13 cellular contexts compared by ENCODE assay signal in the genomic region with DNA sequence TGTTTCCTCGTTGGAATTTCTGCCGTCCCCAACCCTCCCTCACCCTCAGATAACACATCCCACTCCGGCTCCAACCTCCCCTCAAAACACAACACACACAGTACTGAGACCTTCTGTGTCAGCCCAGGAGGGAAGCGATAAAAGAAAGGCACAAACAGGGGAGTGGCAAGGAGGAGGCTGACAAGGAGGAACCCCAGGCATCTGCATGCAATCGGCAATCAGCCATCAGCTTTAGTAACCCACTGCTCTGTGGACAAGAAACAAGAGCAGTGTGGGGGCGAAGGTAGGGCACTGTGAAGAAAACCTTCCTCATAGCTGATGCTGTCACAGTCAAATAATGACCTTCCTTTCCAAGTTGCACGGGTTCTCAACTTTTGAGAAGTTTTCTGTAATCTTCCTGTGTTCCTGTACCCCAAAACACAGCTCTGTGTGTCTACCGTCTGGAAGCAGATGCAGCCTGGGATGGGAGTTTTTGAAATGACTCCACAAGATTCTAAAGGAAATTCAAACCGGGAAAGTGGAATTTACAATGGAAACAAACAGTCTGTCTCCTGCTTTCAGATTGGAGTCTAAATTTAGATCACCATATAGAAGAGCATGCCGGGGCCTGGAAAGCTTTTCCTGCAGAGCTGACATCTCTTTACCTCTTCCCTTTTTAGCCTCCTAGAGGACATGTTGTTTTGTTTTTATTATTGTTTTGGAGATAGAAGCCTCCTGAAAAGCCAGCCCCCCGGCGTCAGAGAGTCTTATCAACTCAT. TPM values are rescaled to one million over a fixed set of nuclear protein-coding genes. Genes with fewer than 3 reads are reported as not detected.
A peak's percentile ranks its signal among the peaks of the same experiment; 100 is the strongest.
DNase-seq lines count a peak whose midpoint lies in the region; ATAC-seq, FAIRE-seq and TF ChIP-seq lines count a peak whose summit lies in the region.
"Had no signal": no experiment of that assay in that cellular context is flagged by ENCODE, and none has a peak within 500 bp of the region (broad histone marks: within the 10 kb centered on the region; RNA-seq: fewer than 3 reads in every experiment).

No MANE protein-coding gene starts in this region.

- peak overlapping the region; percentile 62 for H3K27ac Mint-ChIP-seq in dendritic cell treated with granulocyte-macrophage colony-stimulating factor and Interleukin-4, amounts not matched to agents 40 ng/mL and 50 ng/mL, for 4 days
- H3K27ac Mint-ChIP-seq in activated CD4-positive, alpha-beta T cell treated with anti-CD3 and anti-CD28 coated beads, Interleukin-2, amount 10 ng/mL, durations not matched to agents 7 days and 5 days: no peak overlapping the region
- H3K27ac Mint-ChIP-seq: activated CD8-positive, alpha-beta T cell treated with anti-CD3 and anti-CD28 coated beads for 36 hours; activated naive CD8-positive, alpha-beta T cell treated with anti-CD3 and anti-CD28 coated beads, Interleukin-2, amount 10 ng/mL, durations not matched to agents 7 days and 5 days had no signal

- in situ Hi-C loops in gastrocnemius medialis (cut with MboI; ENCODE audit: low sequenced_read_pairs in 4 of 4): no loop called here

- no peaks in the 10 kb centered on the region for H3K79me2 ChIP-seq in OCI-LY7 (ENCODE audit: insufficient read depth, low read depth, low read length)

- H3K36me3 ChIP-seq in OCI-LY7 (ENCODE audit: insufficient read depth, low read length): no peaks in the 10 kb centered on the region
- no peaks in the 10 kb centered on the region for H3K36me3 ChIP-seq in lower lobe of right lung
- no peaks in the 10 kb centered on the region for H3K36me3 ChIP-seq in thoracic aorta
- no peaks in the 10 kb centered on the region for H3K36me3 ChIP-seq in gastrocnemius medialis

- H3K9me2 ChIP-seq in OCI-LY7 (ENCODE audit: insufficient read depth, low read length): no peaks in the 10 kb centered on the region

- H3K4me1 ChIP-seq in OCI-LY7 (ENCODE audit: insufficient read depth, low read length, poor library complexity, severe bottlenecking) (no peaks in the 10 kb centered on the region), lower lobe of right lung (peaks cover 10% of the 10 kb centered on the region), thoracic aorta (ENCODE audit: control insufficient read depth in 1 of 2, low read depth in 2 of 2) (peaks cover 6 to 9% of the 10 kb centered on the region in 2 donors), gastrocnemius medialis (no peaks in the 10 kb centered on the region)

- H3K36me3 Mint-ChIP-seq in dendritic cell treated with granulocyte-macrophage colony-stimulating factor and Interleukin-4, amounts not matched to agents 40 ng/mL and 50 ng/mL, for 4 days (ENCODE audit: low read depth): no peaks in the 10 kb centered on the region
- H3K36me3 Mint-ChIP-seq in activated CD4-positive, alpha-beta T cell treated with anti-CD3 and anti-CD28 coated beads, Interleukin-2, amount 10 ng/mL, durations not matched to agents 7 days and 5 days (ENCODE audit: low read depth): no peaks in the 10 kb centered on the region
- H3K36me3 Mint-ChIP-seq: activated naive CD8-positive, alpha-beta T cell treated with anti-CD3 and anti-CD28 coated beads, Interleukin-2, amount 10 ng/mL, durations not matched to agents 7 days and 5 days had no signal

- ATAC-seq in lower lobe of right lung (peak in 1 of 2 donors; percentile 40), thoracic aorta (ENCODE audit: insufficient number of reproducible peaks, low FRiP score, low read depth) (no peak), gastrocnemius medialis (no peak)
- ATAC-seq: activated CD8-positive, alpha-beta T cell treated with anti-CD3 and anti-CD28 coated beads for 36 hours had no signal

- H4K20me1 ChIP-seq in OCI-LY7 (ENCODE audit: insufficient read depth, low read length): no peaks in the 10 kb centered on the region

- no peak for FAIRE-seq in H54 (lab: Jason Lieb, UNC)
- FAIRE-seq: GM12891 had no signal

- H3K27ac ChIP-seq in OCI-LY7 (ENCODE audit: low read depth, low read length, poor library complexity, severe bottlenecking) (no peak overlapping the region), lower lobe of right lung (peak overlapping the region; percentile 15), thoracic aorta (no peak overlapping the region), gastrocnemius medialis (no peak overlapping the region)

- peaks cover 12% of the 10 kb centered on the region for H3K4me1 Mint-ChIP-seq in dendritic cell treated with granulocyte-macrophage colony-stimulating factor and Interleukin-4, amounts not matched to agents 40 ng/mL and 50 ng/mL, for 4 days (ENCODE audit: low read depth)
- peaks cover 2% of the 10 kb centered on the region for H3K4me1 Mint-ChIP-seq in activated CD4-positive, alpha-beta T cell treated with anti-CD3 and anti-CD28 coated beads, Interleukin-2, amount 10 ng/mL, durations not matched to agents 7 days and 5 days
- H3K4me1 Mint-ChIP-seq: activated naive CD8-positive, alpha-beta T cell treated with anti-CD3 and anti-CD28 coated beads, Interleukin-2, amount 10 ng/mL, durations not matched to agents 7 days and 5 days had no signal

- intact Hi-C loops in OCI-LY7 (cut with micrococcal nuclease; ENCODE audit: unreplicated experiment): no loop called here
- intact Hi-C loops in dendritic cell treated with granulocyte-macrophage colony-stimulating factor and Interleukin-4, amounts not matched to agents 40 ng/mL and 50 ng/mL, for 4 days (cut with micrococcal nuclease): no loop called here
- intact Hi-C loops in lower lobe of right lung (cut with DNase I): no loop called here
- intact Hi-C loops in gastrocnemius medialis (cut with DNase I; ENCODE audit: low total_unique reads): no loop called here

- H3K4me2 ChIP-seq in OCI-LY7 (ENCODE audit: low read length): no peak overlapping the region

- BruUV-seq in OCI-LY7 (replicated peaks; lab: Mats Ljungman, UMichigan): no TSS peak

- DNase-seq in OCI-LY7 (ENCODE audit: low spot score) (no peak), lower lobe of right lung (no peak), thoracic aorta (ENCODE audit: low spot score) (no peak), H54 (ENCODE audit: insufficient read length, low spot score) (no peak), gastrocnemius medialis (no peak), RKO (ENCODE audit: low spot score) (no peak)
- no peak for DNase-seq in activated CD4-positive, alpha-beta T cell treated with anti-CD3 and anti-CD28 coated beads, Interleukin-2, amount 10 ng/mL, durations not matched to agents 7 days and 5 days
- DNase-seq: activated CD8-positive, alpha-beta T cell treated with anti-CD3 and anti-CD28 coated beads for 36 hours; activated naive CD8-positive, alpha-beta T cell treated with anti-CD3 and anti-CD28 coated beads, Interleukin-2, amount 10 ng/mL, durations not matched to agents 7 days and 5 days; DMS 273 treated with DMSO at 0.1 percent for 48 hours; NCI-H446 treated with DMSO at 0.1 percent for 48 hours had no signal

- no peaks in the 10 kb centered on the region for H3K27me3 Mint-ChIP-seq in dendritic cell treated with granulocyte-macrophage colony-stimulating factor and Interleukin-4, amounts not matched to agents 40 ng/mL and 50 ng/mL, for 4 days
- no peaks in the 10 kb centered on the region for H3K27me3 Mint-ChIP-seq in activated CD4-positive, alpha-beta T cell treated with anti-CD3 and anti-CD28 coated beads, Interleukin-2, amount 10 ng/mL, durations not matched to agents 7 days and 5 days
- H3K27me3 Mint-ChIP-seq: activated CD8-positive, alpha-beta T cell treated with anti-CD3 and anti-CD28 coated beads for 36 hours; activated naive CD8-positive, alpha-beta T cell treated with anti-CD3 and anti-CD28 coated beads, Interleukin-2, amount 10 ng/mL, durations not matched to agents 7 days and 5 days had no signal

- H2AFZ ChIP-seq in OCI-LY7 (ENCODE audit: low read length): peak overlapping the region; percentile 63; the same call in 1 of the 2 replicates

- no peaks in the 10 kb centered on the region for H3K9me3 ChIP-seq in OCI-LY7 (ENCODE audit: low read length)
- no peaks in the 10 kb centered on the region for H3K9me3 ChIP-seq in lower lobe of right lung
- no peaks in the 10 kb centered on the region for H3K9me3 ChIP-seq in thoracic aorta
- H3K9me3 ChIP-seq in gastrocnemius medialis: no peaks in the 10 kb centered on the region

- POLR2A ChIA-PET in OCI-LY7 (lab: Charles Lee): interaction anchor here (1.0 kb wide), 1 partner anchor 15 kb away, joined by 3 read pairs; no protein-coding TSS in a partner anchor
- POLR2A ChIA-PET in activated CD4-positive, alpha-beta T cell treated with anti-CD3 and anti-CD28 coated beads, Interleukin-2, amount 10 ng/mL, durations not matched to agents 7 days and 5 days (lab: Charles Lee): interaction anchor here (0.7 kb wide), 1 partner anchor 9 kb away, joined by 3 read pairs; no protein-coding TSS in a partner anchor

- CTCF ChIA-PET in OCI-LY7 (lab: Charles Lee; ENCODE audit: unreplicated experiment): no interaction called here
- CTCF ChIA-PET in activated CD4-positive, alpha-beta T cell treated with anti-CD3 and anti-CD28 coated beads, Interleukin-2, amount 10 ng/mL, durations not matched to agents 7 days and 5 days (lab: Charles Lee): interaction anchor here (1.0 kb wide), 1 partner anchor 14 kb away, joined by 3 read pairs; no protein-coding TSS in a partner anchor

- TF ChIP-seq CTCF in OCI-LY7 (conservative IDR thresholded peaks at IDR 0.05; ENCODE audit: low read length): no peak
- no peak for TF ChIP-seq CTCF in lower lobe of right lung (IDR thresholded peaks at IDR 0.05)
- TF ChIP-seq CTCF in thoracic aorta (IDR thresholded peaks at IDR 0.05): no peak
- TF ChIP-seq CTCF in gastrocnemius medialis (IDR thresholded peaks at IDR 0.05 in 4 of 5, conservative IDR thresholded peaks at IDR 0.05 in 1 of 5): no peak

- H3K9me3 Mint-ChIP-seq in dendritic cell treated with granulocyte-macrophage colony-stimulating factor and Interleukin-4, amounts not matched to agents 40 ng/mL and 50 ng/mL, for 4 days: no peaks in the 10 kb centered on the region
- H3K9me3 Mint-ChIP-seq in activated CD4-positive, alpha-beta T cell treated with anti-CD3 and anti-CD28 coated beads, Interleukin-2, amount 10 ng/mL, durations not matched to agents 7 days and 5 days: no peaks in the 10 kb centered on the region
- H3K9me3 Mint-ChIP-seq: activated CD8-positive, alpha-beta T cell treated with anti-CD3 and anti-CD28 coated beads for 36 hours; activated naive CD8-positive, alpha-beta T cell treated with anti-CD3 and anti-CD28 coated beads, Interleukin-2, amount 10 ng/mL, durations not matched to agents 7 days and 5 days had no signal

- H3K4me3 ChIP-seq in OCI-LY7 (ENCODE audit: low read depth, low read length, poor library complexity, severe bottlenecking) (no peak overlapping the region), lower lobe of right lung (no peak overlapping the region), thoracic aorta (peak overlapping the region; percentile 11), gastrocnemius medialis (no peak overlapping the region)

- H3K27me3 ChIP-seq in lower lobe of right lung (ENCODE audit: low read depth) (no peaks in the 10 kb centered on the region), thoracic aorta (replicated peaks; ENCODE audit: insufficient read depth) (no peaks in the 10 kb centered on the region), gastrocnemius medialis (no peaks in the 10 kb centered on the region)

- H3K4me3 Mint-ChIP-seq in dendritic cell treated with granulocyte-macrophage colony-stimulating factor and Interleukin-4, amounts not matched to agents 40 ng/mL and 50 ng/mL, for 4 days: no peak overlapping the region
- no peak overlapping the region for H3K4me3 Mint-ChIP-seq in activated CD4-positive, alpha-beta T cell treated with anti-CD3 and anti-CD28 coated beads, Interleukin-2, amount 10 ng/mL, durations not matched to agents 7 days and 5 days
- H3K4me3 Mint-ChIP-seq: activated CD8-positive, alpha-beta T cell treated with anti-CD3 and anti-CD28 coated beads for 36 hours; activated naive CD8-positive, alpha-beta T cell treated with anti-CD3 and anti-CD28 coated beads, Interleukin-2, amount 10 ng/mL, durations not matched to agents 7 days and 5 days had no signal

- TF ChIP-seq POLR2A in H54 (IDR thresholded peaks at IDR 0.05; ENCODE audit: low read depth, low read length): no peak
- no peak for TF ChIP-seq POLR2A in gastrocnemius medialis (IDR thresholded peaks at IDR 0.05)

RNA-seq across cellular contexts. Expression of a gene that starts 16.4 kb away (rescaled TPM):
- 18.7 and 20.1 TPM in 2 replicates for total RNA-seq in OCI-LY7 (2014; rRNA removed; shearing (Covaris generic))
- total RNA-seq in OCI-LY7 (2022) (16.9 and 18.9 TPM in 2 replicates), lower lobe of right lung (51.1 TPM), thoracic aorta (10 to 100 TPM; 30.6 to 42.3 TPM), gastrocnemius medialis (1 to 10 TPM; 4.9 to 9.1 (median 8.2) TPM)
- total RNA-seq in activated CD4-positive, alpha-beta T cell treated with anti-CD3 and anti-CD28 coated beads, Interleukin-2, amount 10 ng/mL, durations not matched to agents 7 days and 5 days: 100 to 1,000 TPM in 1 of 2 experiments, 10 to 100 TPM in 1; 99.6 to 106 TPM
